Comparison of ENCODE assay signal across 8 cellular contexts in genomic region chr14:22112004-22112403, GRCh38.
DNase-seq lines count a peak whose midpoint lies in the region; ATAC-seq, FAIRE-seq and TF ChIP-seq lines count a peak whose summit lies in the region.

No MANE protein-coding gene starts in this region.

- no peaks in the 10 kb centered on the region for H3K9me3 ChIP-seq in A549

- POLR2A ChIA-PET in A549 (lab: Yijun Ruan, JAX), result no interaction called here

- TF ChIP-seq RAD21 in A549 (conservative IDR thresholded peaks at IDR 0.05 in 1 of 2, IDR thresholded peaks at IDR 0.05 in 1 of 2), result peak in 1 of 2 experiments; percentile 35; a peak in 2 of 5 replicates

- peak overlapping the region; percentile 77 to 78 for H3K4me3 Mint-ChIP-seq in stimulated activated naive CD8-positive, alpha-beta T cell treated with anti-CD3 and anti-CD28 coated beads, Interleukin-15, amount 100 ng/mL, for 72 hours

- ATAC-seq in A549 (no peak), GM19023 (IDR thresholded peaks at IDR 0.05; ENCODE audit: unreplicated experiment) (no peak)
- ATAC-seq in stimulated activated naive CD8-positive, alpha-beta T cell treated with anti-CD3 and anti-CD28 coated beads, Interleukin-15, amount 100 ng/mL, for 72 hours, result no peak

- no peak overlapping the region for H3K4me3 ChIP-seq in A549
- H3K4me3 ChIP-seq in fibroblast of villous mesenchyme (ENCODE audit: low read depth, low read length), result no peak overlapping the region

- CTCF ChIA-PET in A549 (lab: Yijun Ruan, JAX), result interaction anchor here (1.2 to 1.5 kb wide), 4 partner anchors 9 to 37 kb away, joined by 3 to 6 read pairs (median 4); no protein-coding TSS in a partner anchor

- H3K4me1 ChIP-seq in A549, result no peaks in the 10 kb centered on the region

- intact Hi-C loops in posterior cingulate gyrus (cut with DNase I), result no loop called here

- TF ChIP-seq CTCF in A549 (IDR thresholded peaks at IDR 0.05), result peak; percentile 32; the same call in 2 of the 3 replicates
- peak; percentile 36 for TF ChIP-seq CTCF in GM20000 (IDR thresholded peaks at IDR 0.05; ENCODE audit: extremely low read depth, missing control alignments)
- peak; percentile 48 for TF ChIP-seq CTCF in fibroblast of villous mesenchyme (IDR thresholded peaks at IDR 0.05; ENCODE audit: insufficient read depth, low read depth, low read length)

- no peak for TF ChIP-seq POLR2A in A549 (IDR thresholded peaks at IDR 0.05; ENCODE audit: low read length)

- DNase-seq in A549 (ENCODE audit: low read depth in 1 of 2, low spot score in 1 of 2) (peak in 1 of 2 experiments; percentile 8), GM20000 (ENCODE audit: low spot score) (peak; percentile 20), fibroblast of villous mesenchyme (ENCODE audit: low read depth) (no peak), ecto neural progenitor cell (ENCODE audit: low spot score) (no peak), posterior cingulate gyrus (no peak)
- peak; percentile 50 for DNase-seq in activated CD4-positive, alpha-beta T cell treated with anti-CD3 and anti-CD28 coated beads, Interleukin-2, amount 50 U/mL, for 1 hour
- DNase-seq in stimulated activated naive CD8-positive, alpha-beta T cell treated with anti-CD3 and anti-CD28 coated beads, Interleukin-15, amount 100 ng/mL, for 72 hours, result peak; percentile 26 to 36

- no peaks in the 10 kb centered on the region for H3K27me3 Mint-ChIP-seq in stimulated activated naive CD8-positive, alpha-beta T cell treated with anti-CD3 and anti-CD28 coated beads, Interleukin-15, amount 100 ng/mL, for 72 hours

- H3K27ac ChIP-seq in A549, result no peak overlapping the region

- 61% methylated on average over 3 of the region's 3 CpGs for WGBS in A549 (ENCODE audit: missing lambda C conversion rate)

- no peaks in the 10 kb centered on the region for H3K9me3 Mint-ChIP-seq in stimulated activated naive CD8-positive, alpha-beta T cell treated with anti-CD3 and anti-CD28 coated beads, Interleukin-15, amount 100 ng/mL, for 72 hours

- H3K27ac Mint-ChIP-seq in stimulated activated naive CD8-positive, alpha-beta T cell treated with anti-CD3 and anti-CD28 coated beads, Interleukin-15, amount 100 ng/mL, for 72 hours, result no peak overlapping the region

- no peak for FAIRE-seq in A549 (lab: Jason Lieb, UNC)

- no peak for TF ChIP-seq EP300 in A549 (IDR thresholded peaks at IDR 0.05)

- peaks cover 26% of the 10 kb centered on the region for H3K4me1 Mint-ChIP-seq in stimulated activated naive CD8-positive, alpha-beta T cell treated with anti-CD3 and anti-CD28 coated beads, Interleukin-15, amount 100 ng/mL, for 72 hours

- H3K4me2 ChIP-seq in A549, result no peak overlapping the region

TF ChIP-seq in A549, 52 proteins besides CTCF, POLR2A, EP300 and RAD21:
- TF ChIP-seq ZNF302 (CRISPR knock-in tag; IDR thresholded peaks at IDR 0.05), result no peak
- no peak for TF ChIP-seq CBX8 (IDR thresholded peaks at IDR 0.05)
- TF ChIP-seq NPAS2 (CRISPR knock-in tag; IDR thresholded peaks at IDR 0.05; ENCODE audit: borderline replicate concordance), result no peak
- no peak for TF ChIP-seq KDM1A (IDR thresholded peaks at IDR 0.05; ENCODE audit: low read depth)
- no peak for TF ChIP-seq HOXB5 (CRISPR knock-in tag; IDR thresholded peaks at IDR 0.05)
- no peak for TF ChIP-seq HMGXB4 (CRISPR knock-in tag; IDR thresholded peaks at IDR 0.05; ENCODE audit: borderline replicate concordance)
- TF ChIP-seq, protein P1, sequence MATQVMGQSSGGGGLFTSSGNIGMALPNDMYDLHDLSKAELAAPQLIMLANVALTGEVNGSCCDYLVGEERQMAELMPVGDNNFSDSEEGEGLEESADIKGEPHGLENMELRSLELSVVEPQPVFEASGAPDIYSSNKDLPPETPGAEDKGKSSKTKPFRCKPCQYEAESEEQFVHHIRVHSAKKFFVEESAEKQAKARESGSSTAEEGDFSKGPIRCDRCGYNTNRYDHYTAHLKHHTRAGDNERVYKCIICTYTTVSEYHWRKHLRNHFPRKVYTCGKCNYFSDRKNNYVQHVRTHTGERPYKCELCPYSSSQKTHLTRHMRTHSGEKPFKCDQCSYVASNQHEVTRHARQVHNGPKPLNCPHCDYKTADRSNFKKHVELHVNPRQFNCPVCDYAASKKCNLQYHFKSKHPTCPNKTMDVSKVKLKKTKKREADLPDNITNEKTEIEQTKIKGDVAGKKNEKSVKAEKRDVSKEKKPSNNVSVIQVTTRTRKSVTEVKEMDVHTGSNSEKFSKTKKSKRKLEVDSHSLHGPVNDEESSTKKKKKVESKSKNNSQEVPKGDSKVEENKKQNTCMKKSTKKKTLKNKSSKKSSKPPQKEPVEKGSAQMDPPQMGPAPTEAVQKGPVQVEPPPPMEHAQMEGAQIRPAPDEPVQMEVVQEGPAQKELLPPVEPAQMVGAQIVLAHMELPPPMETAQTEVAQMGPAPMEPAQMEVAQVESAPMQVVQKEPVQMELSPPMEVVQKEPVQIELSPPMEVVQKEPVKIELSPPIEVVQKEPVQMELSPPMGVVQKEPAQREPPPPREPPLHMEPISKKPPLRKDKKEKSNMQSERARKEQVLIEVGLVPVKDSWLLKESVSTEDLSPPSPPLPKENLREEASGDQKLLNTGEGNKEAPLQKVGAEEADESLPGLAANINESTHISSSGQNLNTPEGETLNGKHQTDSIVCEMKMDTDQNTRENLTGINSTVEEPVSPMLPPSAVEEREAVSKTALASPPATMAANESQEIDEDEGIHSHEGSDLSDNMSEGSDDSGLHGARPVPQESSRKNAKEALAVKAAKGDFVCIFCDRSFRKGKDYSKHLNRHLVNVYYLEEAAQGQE (IDR thresholded peaks at IDR 0.05), result no peak
- TF ChIP-seq SREBF2 (IDR thresholded peaks at IDR 0.05), result no peak
- no peak for TF ChIP-seq EHF (CRISPR knock-in tag; IDR thresholded peaks at IDR 0.05)
- TF ChIP-seq GATA3 (IDR thresholded peaks at IDR 0.05; ENCODE audit: borderline replicate concordance), result no peak
- TF ChIP-seq FOXS1 (CRISPR knock-in tag; IDR thresholded peaks at IDR 0.05), result no peak
- TF ChIP-seq MAZ (IDR thresholded peaks at IDR 0.05; ENCODE audit: borderline replicate concordance, low read depth, low read length), result no peak
- no peak for TF ChIP-seq JUNB (IDR thresholded peaks at IDR 0.05)
- TF ChIP-seq RARB (CRISPR knock-in tag; IDR thresholded peaks at IDR 0.05), result no peak

Comparison
In these comparisons a context has a peak if more than half of its experiments do, and no peak if none do; other contexts are left out.
1. DNase-seq: peak in GM20000 (single experiment), activated CD4-positive, alpha-beta T cell treated with anti-CD3 and anti-CD28 coated beads, Interleukin-2, amount 50 U/mL, for 1 hour (single experiment) and stimulated activated naive CD8-positive, alpha-beta T cell treated with anti-CD3 and anti-CD28 coated beads, Interleukin-15, amount 100 ng/mL, for 72 hours (2 of 2); none in fibroblast of villous mesenchyme (single experiment), ecto neural progenitor cell (single experiment) and posterior cingulate gyrus (0 of 10).
2. Peak in every context shown above with its lines, with median percentiles within 50 percentile points of each other: CTCF ChIP-seq.